In the genomic region with DNA sequence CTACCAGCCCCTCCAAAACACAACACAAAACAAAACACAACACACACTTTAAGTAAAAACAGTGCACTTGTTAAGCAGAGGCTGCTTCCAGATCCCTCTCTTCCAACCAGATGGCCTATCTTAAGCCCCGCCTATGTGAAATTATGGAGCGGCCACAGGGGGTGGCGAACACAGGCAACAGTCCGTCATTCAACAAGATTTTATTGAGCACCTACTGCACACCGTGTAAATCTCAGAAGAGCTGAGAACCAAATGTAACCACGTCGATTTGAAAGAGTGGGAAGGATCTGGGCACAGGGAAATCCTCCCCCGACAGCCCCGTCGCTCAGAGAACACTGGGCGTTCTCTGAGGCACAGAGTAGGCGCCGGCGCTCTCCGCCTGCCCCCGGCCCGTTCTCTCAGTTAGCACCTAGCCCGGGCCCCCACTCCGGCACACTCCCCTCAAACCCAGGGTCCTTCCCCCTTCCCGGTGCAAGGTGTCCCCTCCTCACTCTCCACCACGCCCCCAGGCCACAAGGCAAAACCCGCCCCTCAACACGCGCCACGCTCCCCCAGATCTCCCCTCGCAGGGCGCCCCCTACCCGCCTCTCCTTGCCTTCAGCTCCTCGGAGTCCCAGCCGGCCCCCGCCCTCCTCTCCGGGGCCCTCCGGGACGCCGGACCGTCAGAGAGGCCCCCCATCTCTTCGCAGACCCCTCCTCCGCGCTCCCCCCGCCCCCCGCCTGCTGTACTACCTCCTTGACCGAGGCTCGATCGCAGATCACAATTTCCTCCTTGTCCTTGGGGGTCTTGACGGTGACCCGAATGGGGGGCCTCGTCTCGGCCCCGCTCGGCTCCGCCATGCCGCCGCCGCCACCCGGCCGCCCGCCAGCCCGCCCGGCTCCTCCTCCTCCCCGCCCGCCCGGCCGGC, we compare ENCODE assay signal across 1 cellular context.
TF ChIP-seq lines count a peak whose summit lies in the region.

No MANE protein-coding gene starts in this region.

TF ChIP-seq in HepG2, 621 proteins besides CTCF, POLR2A, EP300 and RAD21 (continued from another document and continues in another):
- TF ChIP-seq, protein P1, sequence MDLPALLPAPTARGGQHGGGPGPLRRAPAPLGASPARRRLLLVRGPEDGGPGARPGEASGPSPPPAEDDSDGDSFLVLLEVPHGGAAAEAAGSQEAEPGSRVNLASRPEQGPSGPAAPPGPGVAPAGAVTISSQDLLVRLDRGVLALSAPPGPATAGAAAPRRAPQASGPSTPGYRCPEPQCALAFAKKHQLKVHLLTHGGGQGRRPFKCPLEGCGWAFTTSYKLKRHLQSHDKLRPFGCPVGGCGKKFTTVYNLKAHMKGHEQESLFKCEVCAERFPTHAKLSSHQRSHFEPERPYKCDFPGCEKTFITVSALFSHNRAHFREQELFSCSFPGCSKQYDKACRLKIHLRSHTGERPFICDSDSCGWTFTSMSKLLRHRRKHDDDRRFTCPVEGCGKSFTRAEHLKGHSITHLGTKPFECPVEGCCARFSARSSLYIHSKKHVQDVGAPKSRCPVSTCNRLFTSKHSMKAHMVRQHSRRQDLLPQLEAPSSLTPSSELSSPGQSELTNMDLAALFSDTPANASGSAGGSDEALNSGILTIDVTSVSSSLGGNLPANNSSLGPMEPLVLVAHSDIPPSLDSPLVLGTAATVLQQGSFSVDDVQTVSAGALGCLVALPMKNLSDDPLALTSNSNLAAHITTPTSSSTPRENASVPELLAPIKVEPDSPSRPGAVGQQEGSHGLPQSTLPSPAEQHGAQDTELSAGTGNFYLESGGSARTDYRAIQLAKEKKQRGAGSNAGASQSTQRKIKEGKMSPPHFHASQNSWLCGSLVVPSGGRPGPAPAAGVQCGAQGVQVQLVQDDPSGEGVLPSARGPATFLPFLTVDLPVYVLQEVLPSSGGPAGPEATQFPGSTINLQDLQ (CRISPR knock-in tag; IDR thresholded peaks at IDR 0.05): no peak
- TF ChIP-seq TAF15 (IDR thresholded peaks at IDR 0.05; ENCODE audit: low read depth, low read length, poor library complexity, severe bottlenecking) (no peak), ZNF607 (CRISPR knock-in tag; IDR thresholded peaks at IDR 0.05; ENCODE audit: borderline replicate concordance) (no peak), MIXL1 (CRISPR knock-in tag; IDR thresholded peaks at IDR 0.05) (0 out of 2 replicates have a peak, but pooled peaks have one; percentile 12), ZNF629 (CRISPR knock-in tag; conservative IDR thresholded peaks at IDR 0.05) (no peak), ZNF34 (CRISPR knock-in tag; IDR thresholded peaks at IDR 0.05; ENCODE audit: borderline replicate concordance) (no peak), RBFOX2 (IDR thresholded peaks at IDR 0.05; ENCODE audit: low read depth, low read length) (peak; percentile 57; the same call in 1 of the 2 replicates), POGZ (CRISPR knock-in tag; IDR thresholded peaks at IDR 0.05) (peak; percentile 23; the same call in 1 of the 2 replicates), ZMYM4 (CRISPR knock-in tag; IDR thresholded peaks at IDR 0.05) (0 out of 2 replicates have a peak, but pooled peaks have one; percentile 12), KLF13 (CRISPR knock-in tag; IDR thresholded peaks at IDR 0.05) (0 out of 2 replicates have a peak, but pooled peaks have one; percentile 36), THAP11 (CRISPR knock-in tag; IDR thresholded peaks at IDR 0.05) (peak; percentile 75), SNAPC2 (CRISPR knock-in tag; IDR thresholded peaks at IDR 0.05) (no peak), MEF2D (CRISPR knock-in tag; IDR thresholded peaks at IDR 0.05) (no peak), SUZ12 (IDR thresholded peaks at IDR 0.05; ENCODE audit: low read depth, low read length) (no peak), SAP130 (CRISPR knock-in tag; IDR thresholded peaks at IDR 0.05; ENCODE audit: low read depth) (peak; percentile 68), GABPA (IDR thresholded peaks at IDR 0.05; ENCODE audit: low read depth, low read length) (no peak), GABPA (CRISPR knock-in tag; IDR thresholded peaks at IDR 0.05; ENCODE audit: low read depth) (peak; percentile 20; the same call in 1 of the 2 replicates), ZNF775 (CRISPR knock-in tag; IDR thresholded peaks at IDR 0.05; ENCODE audit: borderline replicate concordance) (no peak), ZNF660 (CRISPR knock-in tag; IDR thresholded peaks at IDR 0.05; ENCODE audit: borderline replicate concordance, low read depth) (no peak), SRSF1 (optimal IDR thresholded peaks at IDR 0.05; ENCODE audit: low read depth, low read length) (no peak)
- TF ChIP-seq, protein P2, sequence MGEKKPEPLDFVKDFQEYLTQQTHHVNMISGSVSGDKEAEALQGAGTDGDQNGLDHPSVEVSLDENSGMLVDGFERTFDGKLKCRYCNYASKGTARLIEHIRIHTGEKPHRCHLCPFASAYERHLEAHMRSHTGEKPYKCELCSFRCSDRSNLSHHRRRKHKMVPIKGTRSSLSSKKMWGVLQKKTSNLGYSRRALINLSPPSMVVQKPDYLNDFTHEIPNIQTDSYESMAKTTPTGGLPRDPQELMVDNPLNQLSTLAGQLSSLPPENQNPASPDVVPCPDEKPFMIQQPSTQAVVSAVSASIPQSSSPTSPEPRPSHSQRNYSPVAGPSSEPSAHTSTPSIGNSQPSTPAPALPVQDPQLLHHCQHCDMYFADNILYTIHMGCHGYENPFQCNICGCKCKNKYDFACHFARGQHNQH (CRISPR knock-in tag; IDR thresholded peaks at IDR 0.05): peak; percentile 30; the same call in 1 of the 2 replicates
- TF ChIP-seq, protein P3, sequence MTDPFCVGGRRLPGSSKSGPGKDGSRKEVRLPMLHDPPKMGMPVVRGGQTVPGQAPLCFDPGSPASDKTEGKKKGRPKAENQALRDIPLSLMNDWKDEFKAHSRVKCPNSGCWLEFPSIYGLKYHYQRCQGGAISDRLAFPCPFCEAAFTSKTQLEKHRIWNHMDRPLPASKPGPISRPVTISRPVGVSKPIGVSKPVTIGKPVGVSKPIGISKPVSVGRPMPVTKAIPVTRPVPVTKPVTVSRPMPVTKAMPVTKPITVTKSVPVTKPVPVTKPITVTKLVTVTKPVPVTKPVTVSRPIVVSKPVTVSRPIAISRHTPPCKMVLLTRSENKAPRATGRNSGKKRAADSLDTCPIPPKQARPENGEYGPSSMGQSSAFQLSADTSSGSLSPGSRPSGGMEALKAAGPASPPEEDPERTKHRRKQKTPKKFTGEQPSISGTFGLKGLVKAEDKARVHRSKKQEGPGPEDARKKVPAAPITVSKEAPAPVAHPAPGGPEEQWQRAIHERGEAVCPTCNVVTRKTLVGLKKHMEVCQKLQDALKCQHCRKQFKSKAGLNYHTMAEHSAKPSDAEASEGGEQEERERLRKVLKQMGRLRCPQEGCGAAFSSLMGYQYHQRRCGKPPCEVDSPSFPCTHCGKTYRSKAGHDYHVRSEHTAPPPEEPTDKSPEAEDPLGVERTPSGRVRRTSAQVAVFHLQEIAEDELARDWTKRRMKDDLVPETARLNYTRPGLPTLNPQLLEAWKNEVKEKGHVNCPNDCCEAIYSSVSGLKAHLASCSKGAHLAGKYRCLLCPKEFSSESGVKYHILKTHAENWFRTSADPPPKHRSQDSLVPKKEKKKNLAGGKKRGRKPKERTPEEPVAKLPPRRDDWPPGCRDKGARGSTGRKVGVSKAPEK (CRISPR knock-in tag; IDR thresholded peaks at IDR 0.05; ENCODE audit: borderline replicate concordance): no peak
- TF ChIP-seq, protein P4, sequence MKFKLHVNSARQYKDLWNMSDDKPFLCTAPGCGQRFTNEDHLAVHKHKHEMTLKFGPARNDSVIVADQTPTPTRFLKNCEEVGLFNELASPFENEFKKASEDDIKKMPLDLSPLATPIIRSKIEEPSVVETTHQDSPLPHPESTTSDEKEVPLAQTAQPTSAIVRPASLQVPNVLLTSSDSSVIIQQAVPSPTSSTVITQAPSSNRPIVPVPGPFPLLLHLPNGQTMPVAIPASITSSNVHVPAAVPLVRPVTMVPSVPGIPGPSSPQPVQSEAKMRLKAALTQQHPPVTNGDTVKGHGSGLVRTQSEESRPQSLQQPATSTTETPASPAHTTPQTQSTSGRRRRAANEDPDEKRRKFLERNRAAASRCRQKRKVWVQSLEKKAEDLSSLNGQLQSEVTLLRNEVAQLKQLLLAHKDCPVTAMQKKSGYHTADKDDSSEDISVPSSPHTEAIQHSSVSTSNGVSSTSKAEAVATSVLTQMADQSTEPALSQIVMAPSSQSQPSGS (CRISPR knock-in tag; IDR thresholded peaks at IDR 0.05): no peak
- TF ChIP-seq, protein P5, sequence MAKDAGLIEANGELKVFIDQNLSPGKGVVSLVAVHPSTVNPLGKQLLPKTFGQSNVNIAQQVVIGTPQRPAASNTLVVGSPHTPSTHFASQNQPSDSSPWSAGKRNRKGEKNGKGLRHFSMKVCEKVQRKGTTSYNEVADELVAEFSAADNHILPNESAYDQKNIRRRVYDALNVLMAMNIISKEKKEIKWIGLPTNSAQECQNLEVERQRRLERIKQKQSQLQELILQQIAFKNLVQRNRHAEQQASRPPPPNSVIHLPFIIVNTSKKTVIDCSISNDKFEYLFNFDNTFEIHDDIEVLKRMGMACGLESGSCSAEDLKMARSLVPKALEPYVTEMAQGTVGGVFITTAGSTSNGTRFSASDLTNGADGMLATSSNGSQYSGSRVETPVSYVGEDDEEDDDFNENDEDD (CRISPR knock-in tag; IDR thresholded peaks at IDR 0.05; ENCODE audit: borderline replicate concordance): no peak
- TF ChIP-seq, protein P6, sequence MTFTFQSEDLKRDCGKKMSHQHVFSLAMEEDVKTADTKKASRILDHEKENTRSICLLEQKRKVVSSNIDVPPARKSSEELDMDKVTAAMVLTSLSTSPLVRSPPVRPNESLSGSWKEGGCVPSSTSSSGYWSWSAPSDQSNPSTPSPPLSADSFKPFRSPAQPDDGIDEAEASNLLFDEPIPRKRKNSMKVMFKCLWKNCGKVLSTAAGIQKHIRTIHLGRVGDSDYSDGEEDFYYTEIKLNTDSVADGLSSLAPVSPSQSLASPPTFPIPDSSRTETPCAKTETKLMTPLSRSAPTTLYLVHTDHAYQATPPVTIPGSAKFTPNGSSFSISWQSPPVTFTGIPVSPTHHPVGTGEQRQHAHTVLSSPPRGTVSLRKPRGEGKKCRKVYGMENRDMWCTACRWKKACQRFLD (CRISPR knock-in tag; IDR thresholded peaks at IDR 0.05; ENCODE audit: borderline replicate concordance): no peak
- TF ChIP-seq, protein P7, sequence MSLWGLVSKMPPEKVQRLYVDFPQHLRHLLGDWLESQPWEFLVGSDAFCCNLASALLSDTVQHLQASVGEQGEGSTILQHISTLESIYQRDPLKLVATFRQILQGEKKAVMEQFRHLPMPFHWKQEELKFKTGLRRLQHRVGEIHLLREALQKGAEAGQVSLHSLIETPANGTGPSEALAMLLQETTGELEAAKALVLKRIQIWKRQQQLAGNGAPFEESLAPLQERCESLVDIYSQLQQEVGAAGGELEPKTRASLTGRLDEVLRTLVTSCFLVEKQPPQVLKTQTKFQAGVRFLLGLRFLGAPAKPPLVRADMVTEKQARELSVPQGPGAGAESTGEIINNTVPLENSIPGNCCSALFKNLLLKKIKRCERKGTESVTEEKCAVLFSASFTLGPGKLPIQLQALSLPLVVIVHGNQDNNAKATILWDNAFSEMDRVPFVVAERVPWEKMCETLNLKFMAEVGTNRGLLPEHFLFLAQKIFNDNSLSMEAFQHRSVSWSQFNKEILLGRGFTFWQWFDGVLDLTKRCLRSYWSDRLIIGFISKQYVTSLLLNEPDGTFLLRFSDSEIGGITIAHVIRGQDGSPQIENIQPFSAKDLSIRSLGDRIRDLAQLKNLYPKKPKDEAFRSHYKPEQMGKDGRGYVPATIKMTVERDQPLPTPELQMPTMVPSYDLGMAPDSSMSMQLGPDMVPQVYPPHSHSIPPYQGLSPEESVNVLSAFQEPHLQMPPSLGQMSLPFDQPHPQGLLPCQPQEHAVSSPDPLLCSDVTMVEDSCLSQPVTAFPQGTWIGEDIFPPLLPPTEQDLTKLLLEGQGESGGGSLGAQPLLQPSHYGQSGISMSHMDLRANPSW (CRISPR knock-in tag; IDR thresholded peaks at IDR 0.05; ENCODE audit: borderline replicate concordance): no peak
- TF ChIP-seq, protein P8, sequence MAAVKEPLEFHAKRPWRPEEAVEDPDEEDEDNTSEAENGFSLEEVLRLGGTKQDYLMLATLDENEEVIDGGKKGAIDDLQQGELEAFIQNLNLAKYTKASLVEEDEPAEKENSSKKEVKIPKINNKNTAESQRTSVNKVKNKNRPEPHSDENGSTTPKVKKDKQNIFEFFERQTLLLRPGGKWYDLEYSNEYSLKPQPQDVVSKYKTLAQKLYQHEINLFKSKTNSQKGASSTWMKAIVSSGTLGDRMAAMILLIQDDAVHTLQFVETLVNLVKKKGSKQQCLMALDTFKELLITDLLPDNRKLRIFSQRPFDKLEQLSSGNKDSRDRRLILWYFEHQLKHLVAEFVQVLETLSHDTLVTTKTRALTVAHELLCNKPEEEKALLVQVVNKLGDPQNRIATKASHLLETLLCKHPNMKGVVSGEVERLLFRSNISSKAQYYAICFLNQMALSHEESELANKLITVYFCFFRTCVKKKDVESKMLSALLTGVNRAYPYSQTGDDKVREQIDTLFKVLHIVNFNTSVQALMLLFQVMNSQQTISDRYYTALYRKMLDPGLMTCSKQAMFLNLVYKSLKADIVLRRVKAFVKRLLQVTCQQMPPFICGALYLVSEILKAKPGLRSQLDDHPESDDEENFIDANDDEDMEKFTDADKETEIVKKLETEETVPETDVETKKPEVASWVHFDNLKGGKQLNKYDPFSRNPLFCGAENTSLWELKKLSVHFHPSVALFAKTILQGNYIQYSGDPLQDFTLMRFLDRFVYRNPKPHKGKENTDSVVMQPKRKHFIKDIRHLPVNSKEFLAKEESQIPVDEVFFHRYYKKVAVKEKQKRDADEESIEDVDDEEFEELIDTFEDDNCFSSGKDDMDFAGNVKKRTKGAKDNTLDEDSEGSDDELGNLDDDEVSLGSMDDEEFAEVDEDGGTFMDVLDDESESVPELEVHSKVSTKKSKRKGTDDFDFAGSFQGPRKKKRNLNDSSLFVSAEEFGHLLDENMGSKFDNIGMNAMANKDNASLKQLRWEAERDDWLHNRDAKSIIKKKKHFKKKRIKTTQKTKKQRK (IDR thresholded peaks at IDR 0.05; ENCODE audit: low read length): no peak
- TF ChIP-seq, protein P9, sequence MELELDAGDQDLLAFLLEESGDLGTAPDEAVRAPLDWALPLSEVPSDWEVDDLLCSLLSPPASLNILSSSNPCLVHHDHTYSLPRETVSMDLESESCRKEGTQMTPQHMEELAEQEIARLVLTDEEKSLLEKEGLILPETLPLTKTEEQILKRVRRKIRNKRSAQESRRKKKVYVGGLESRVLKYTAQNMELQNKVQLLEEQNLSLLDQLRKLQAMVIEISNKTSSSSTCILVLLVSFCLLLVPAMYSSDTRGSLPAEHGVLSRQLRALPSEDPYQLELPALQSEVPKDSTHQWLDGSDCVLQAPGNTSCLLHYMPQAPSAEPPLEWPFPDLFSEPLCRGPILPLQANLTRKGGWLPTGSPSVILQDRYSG (CRISPR knock-in tag; IDR thresholded peaks at IDR 0.05): no peak
- TF ChIP-seq, protein P10, sequence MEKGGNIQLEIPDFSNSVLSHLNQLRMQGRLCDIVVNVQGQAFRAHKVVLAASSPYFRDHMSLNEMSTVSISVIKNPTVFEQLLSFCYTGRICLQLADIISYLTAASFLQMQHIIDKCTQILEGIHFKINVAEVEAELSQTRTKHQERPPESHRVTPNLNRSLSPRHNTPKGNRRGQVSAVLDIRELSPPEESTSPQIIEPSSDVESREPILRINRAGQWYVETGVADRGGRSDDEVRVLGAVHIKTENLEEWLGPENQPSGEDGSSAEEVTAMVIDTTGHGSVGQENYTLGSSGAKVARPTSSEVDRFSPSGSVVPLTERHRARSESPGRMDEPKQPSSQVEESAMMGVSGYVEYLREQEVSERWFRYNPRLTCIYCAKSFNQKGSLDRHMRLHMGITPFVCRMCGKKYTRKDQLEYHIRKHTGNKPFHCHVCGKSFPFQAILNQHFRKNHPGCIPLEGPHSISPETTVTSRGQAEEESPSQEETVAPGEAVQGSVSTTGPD (CRISPR knock-in tag; IDR thresholded peaks at IDR 0.05): 0 out of 2 replicates have a peak, but pooled peaks have one; percentile 15
